1 cellular context compared by ENCODE assay signal in the genomic region with DNA sequence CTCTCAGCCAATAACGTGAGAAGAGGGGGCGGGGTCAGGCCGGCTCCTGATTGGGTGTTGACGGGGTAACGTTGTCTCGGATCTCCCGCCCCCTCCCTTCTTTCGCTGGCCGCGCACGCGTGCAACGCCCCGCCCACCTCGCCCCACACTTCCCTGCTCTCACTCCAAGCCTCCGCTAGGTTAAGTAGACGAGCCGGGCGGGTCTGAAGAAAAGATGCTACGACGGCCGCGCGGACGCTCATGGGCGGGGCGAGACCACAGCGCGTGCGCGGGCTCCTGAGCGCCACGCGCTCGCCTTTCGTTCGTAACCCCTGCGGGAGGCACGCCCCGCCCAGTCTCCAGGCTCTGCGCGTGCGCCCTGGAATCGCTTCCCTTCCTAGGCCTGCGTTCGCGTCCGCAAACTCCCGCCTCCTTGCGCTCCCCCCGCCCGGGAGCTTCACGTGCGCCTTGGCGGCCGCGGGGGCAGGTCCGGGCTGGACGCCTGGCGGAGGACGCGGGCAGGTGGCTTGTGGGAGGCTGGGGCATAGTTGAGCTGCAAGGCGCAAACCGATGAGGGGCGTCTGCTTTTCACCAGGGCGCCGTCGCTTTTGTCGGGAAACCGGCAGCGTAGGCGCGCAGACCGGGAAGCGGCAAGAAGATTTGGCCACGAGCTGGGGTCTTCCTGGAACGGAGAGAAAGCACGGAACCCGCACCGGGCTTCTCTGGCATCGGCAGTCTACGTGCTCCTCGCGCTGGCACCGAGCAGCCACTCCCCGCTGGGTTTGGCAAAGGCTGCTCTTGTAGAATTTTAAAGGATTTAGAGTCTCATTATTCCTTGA.
TF ChIP-seq lines count a peak whose summit lies in the region.

No MANE protein-coding gene starts in this region.

TF ChIP-seq in HEK293, 187 proteins besides CTCF, POLR2A, EP300 and RAD21 (continued from another document):
- TF ChIP-seq ZNF23 (tag by site-specific recombination; IDR thresholded peaks at IDR 0.05; ENCODE audit: borderline replicate concordance) = no peak
- TF ChIP-seq ZNF140 (tag by site-specific recombination; IDR thresholded peaks at IDR 0.05) = no peak
- no peak for TF ChIP-seq ZFP69B (tag by site-specific recombination; IDR thresholded peaks at IDR 0.05)
- TF ChIP-seq ZNF596 (tag by site-specific recombination; IDR thresholded peaks at IDR 0.05) = no peak
- peak; percentile 39; the same call in 1 of the 2 replicates for TF ChIP-seq KLF8 (tag by site-specific recombination; IDR thresholded peaks at IDR 0.05)
- TF ChIP-seq, protein P1, sequence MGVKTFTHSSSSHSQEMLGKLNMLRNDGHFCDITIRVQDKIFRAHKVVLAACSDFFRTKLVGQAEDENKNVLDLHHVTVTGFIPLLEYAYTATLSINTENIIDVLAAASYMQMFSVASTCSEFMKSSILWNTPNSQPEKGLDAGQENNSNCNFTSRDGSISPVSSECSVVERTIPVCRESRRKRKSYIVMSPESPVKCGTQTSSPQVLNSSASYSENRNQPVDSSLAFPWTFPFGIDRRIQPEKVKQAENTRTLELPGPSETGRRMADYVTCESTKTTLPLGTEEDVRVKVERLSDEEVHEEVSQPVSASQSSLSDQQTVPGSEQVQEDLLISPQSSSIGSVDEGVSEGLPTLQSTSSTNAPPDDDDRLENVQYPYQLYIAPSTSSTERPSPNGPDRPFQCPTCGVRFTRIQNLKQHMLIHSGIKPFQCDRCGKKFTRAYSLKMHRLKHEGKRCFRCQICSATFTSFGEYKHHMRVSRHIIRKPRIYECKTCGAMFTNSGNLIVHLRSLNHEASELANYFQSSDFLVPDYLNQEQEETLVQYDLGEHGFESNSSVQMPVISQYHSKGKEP (tag by site-specific recombination; IDR thresholded peaks at IDR 0.05) = no peak
- TF ChIP-seq, protein P2, sequence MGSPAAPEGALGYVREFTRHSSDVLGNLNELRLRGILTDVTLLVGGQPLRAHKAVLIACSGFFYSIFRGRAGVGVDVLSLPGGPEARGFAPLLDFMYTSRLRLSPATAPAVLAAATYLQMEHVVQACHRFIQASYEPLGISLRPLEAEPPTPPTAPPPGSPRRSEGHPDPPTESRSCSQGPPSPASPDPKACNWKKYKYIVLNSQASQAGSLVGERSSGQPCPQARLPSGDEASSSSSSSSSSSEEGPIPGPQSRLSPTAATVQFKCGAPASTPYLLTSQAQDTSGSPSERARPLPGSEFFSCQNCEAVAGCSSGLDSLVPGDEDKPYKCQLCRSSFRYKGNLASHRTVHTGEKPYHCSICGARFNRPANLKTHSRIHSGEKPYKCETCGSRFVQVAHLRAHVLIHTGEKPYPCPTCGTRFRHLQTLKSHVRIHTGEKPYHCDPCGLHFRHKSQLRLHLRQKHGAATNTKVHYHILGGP (tag by site-specific recombination; IDR thresholded peaks at IDR 0.05) = no peak
- TF ChIP-seq ZNF626 (tag by site-specific recombination; IDR thresholded peaks at IDR 0.05) = no peak
- no peak for TF ChIP-seq ZNF549 (tag by site-specific recombination; IDR thresholded peaks at IDR 0.05)
- TF ChIP-seq ZNF623 (tag by site-specific recombination; IDR thresholded peaks at IDR 0.05) = no peak
- no peak for TF ChIP-seq HOXC10 (CRISPR knock-in tag; IDR thresholded peaks at IDR 0.05)
- TF ChIP-seq SP7 (tag by site-specific recombination; IDR thresholded peaks at IDR 0.05) = peak; percentile 56; the same call in 1 of the 2 replicates
- TF ChIP-seq ZNF792 (tag by site-specific recombination; IDR thresholded peaks at IDR 0.05) = 0 out of 2 replicates have a peak, but pooled peaks have one; percentile 22
- no peak for TF ChIP-seq ZNF239 (tag by site-specific recombination; IDR thresholded peaks at IDR 0.05)
- peak; percentile 84 for TF ChIP-seq ZFHX2 (tag by site-specific recombination; conservative IDR thresholded peaks at IDR 0.05)
- no peak for TF ChIP-seq ZNF785 (tag by site-specific recombination; IDR thresholded peaks at IDR 0.05)
- no peak for TF ChIP-seq OSR2 (tag by site-specific recombination; IDR thresholded peaks at IDR 0.05)
